27 cellular contexts compared by ENCODE assay signal in the genomic region with DNA sequence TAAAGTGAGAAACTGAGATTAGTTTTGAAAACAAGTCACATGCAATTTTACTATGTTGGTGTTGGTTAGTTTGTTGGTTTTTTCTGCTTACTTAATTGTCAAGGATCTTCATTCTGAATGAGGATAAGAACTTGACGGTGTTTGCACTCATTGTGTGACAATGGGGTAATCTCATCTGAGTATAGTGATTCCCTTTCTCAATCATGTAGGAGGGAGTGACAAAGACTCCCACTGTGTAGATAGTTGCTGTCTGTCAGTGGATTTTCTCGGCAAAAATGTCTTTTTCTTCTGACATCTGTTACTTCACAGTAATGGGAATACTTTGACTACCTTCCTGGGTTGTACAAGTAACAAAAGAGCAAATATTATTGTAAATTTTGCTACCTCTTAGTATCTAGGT. TPM values are rescaled to one million over a fixed set of nuclear protein-coding genes. Genes with fewer than 3 reads are reported as not detected.
"Had no signal": no experiment of that assay in that cellular context is flagged by ENCODE, and none has a peak within 500 bp of the region (broad histone marks: within the 10 kb centered on the region; RNA-seq: fewer than 3 reads in every experiment).

No MANE protein-coding gene starts in this region.

- H3K9ac ChIP-seq: parathyroid adenoma had no signal

- ATAC-seq: heart right ventricle; left cardiac atrium; left lung; naive thymus-derived CD8-positive, alpha-beta T cell; right cardiac atrium; stimulated activated memory B cell treated with anti-CD40 and anti-IgM and Interleukin-4, amounts not matched to agents 10 μg/mL and 1 μg/mL and 100 μg/mL, for 72 hours; stimulated activated naive CD8-positive, alpha-beta T cell treated with anti-CD3 and anti-CD28 coated beads, Interleukin-15, Interleukin-2, amounts not matched to agents 100 U/mL and 50 U/mL, for 24 hours had no signal

- H3K9me3 ChIP-seq: colonic mucosa, esophagus squamous epithelium, left lung, neutrophil, prostate gland, spleen, thoracic aorta, tibial nerve, upper lobe of left lung had no signal

- H3K27ac ChIP-seq: colonic mucosa, esophagus squamous epithelium, heart right ventricle, left lung, neutrophil, parathyroid adenoma, prostate gland, skin epidermis, spleen, thoracic aorta, tibial nerve, upper lobe of left lung had no signal

- H3K36me3 ChIP-seq: colonic mucosa, esophagus squamous epithelium, heart right ventricle, left lung, neutrophil, prostate gland, spleen, thoracic aorta, tibial nerve, upper lobe of left lung had no signal

- H3K27me3 ChIP-seq: colonic mucosa, esophagus squamous epithelium, heart right ventricle, left lung, neutrophil, spleen, tibial nerve, upper lobe of left lung had no signal

- H3K4me3 ChIP-seq: colonic mucosa, esophagus squamous epithelium, heart right ventricle, left lung, prostate gland, skin epidermis, spleen, thoracic aorta, tibial nerve, upper lobe of left lung had no signal

- H2AFZ ChIP-seq: parathyroid adenoma had no signal

- DNase-seq: colonic mucosa; effector memory CD4-positive, alpha-beta T cell; erythroblast; esophagus squamous epithelium; foreskin melanocyte; glutamatergic neuron; heart right ventricle; left cardiac atrium; left lung; naive thymus-derived CD8-positive, alpha-beta T cell; nephron progenitor cell; right cardiac atrium; spleen; stimulated activated CD4-positive, alpha-beta T cell treated with anti-CD3 and anti-CD28 coated beads, Interleukin-4, amount 100 ng/mL, for 4 hours; stimulated activated naive CD8-positive, alpha-beta T cell treated with anti-CD3 and anti-CD28 coated beads, Interleukin-15, Interleukin-2, amounts not matched to agents 100 U/mL and 50 U/mL, for 24 hours; upper lobe of left lung had no signal

RNA-seq across cellular contexts. Expression of gene KCNH8, which starts 23.5 kb away (rescaled TPM):
- total RNA-seq: chondrocyte, lung microvascular endothelial cell, mesenteric fat pad, myocyte had no signal
- polyA plus RNA-seq: naive thymus-derived CD8-positive, alpha-beta T cell had no signal
